Comparison of ENCODE assay signal across 22 cellular contexts in the genomic region with DNA sequence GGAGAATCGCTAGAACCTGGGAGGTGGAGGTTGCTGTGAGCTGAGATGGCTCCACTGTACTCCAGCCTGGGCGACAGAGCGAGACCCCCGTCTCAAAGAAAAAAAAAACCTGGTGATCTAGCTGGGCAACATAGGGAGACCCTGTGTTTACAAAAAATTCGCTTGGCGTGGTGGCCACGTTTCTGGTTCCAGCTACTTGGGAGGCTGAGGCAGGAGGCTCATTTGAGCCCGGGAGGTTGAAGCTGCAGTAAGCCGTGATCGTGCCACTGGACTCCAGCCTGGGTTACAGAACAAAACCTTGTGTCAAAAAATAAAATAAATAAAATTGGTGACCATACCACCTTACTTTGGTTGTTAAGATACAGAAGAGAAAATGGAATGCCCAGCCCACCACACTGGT. TPM values are rescaled to one million over a fixed set of nuclear protein-coding genes. Genes with fewer than 3 reads are reported as not detected.
A peak's percentile ranks its signal among the peaks of the same experiment; 100 is the strongest.
DNase-seq lines count a peak whose midpoint lies in the region; ATAC-seq and TF ChIP-seq lines count a peak whose summit lies in the region.
"Had no signal": no experiment of that assay in that cellular context is flagged by ENCODE, and none has a peak within 500 bp of the region (broad histone marks: within the 10 kb centered on the region; RNA-seq: fewer than 3 reads in every experiment).

No MANE protein-coding gene starts in this region.

- peaks cover 0 to 2% of the 10 kb centered on the region in 2 donors for H3K9me3 Mint-ChIP-seq in activated T-cell treated with anti-CD3 and anti-CD28 coated beads, Interleukin-2, amount 50 U/mL, for 72 hours
- H3K9me3 Mint-ChIP-seq in T-cell (no peaks in the 10 kb centered on the region), endodermal cell (peaks cover 4% of the 10 kb centered on the region)
- H3K9me3 Mint-ChIP-seq in stimulated activated memory B cell treated with anti-CD40 and anti-IgM and Interleukin-4, amounts not matched to agents 10 μg/mL and 1 μg/mL and 100 μg/mL, for 72 hours: peaks cover 2% of the 10 kb centered on the region

- no peaks in the 10 kb centered on the region for H3K27me3 ChIP-seq in endodermal cell (ENCODE audit: control insufficient read depth, insufficient read depth, low read length, poor library complexity, severe bottlenecking)
- H3K27me3 ChIP-seq: breast epithelium, heart right ventricle, ovary, upper lobe of right lung had no signal

- peaks cover 15 to 17% of the 10 kb centered on the region in 2 donors for H3K36me3 Mint-ChIP-seq in activated T-cell treated with anti-CD3 and anti-CD28 coated beads, Interleukin-2, amount 50 U/mL, for 72 hours (ENCODE audit: insufficient read depth in 2 of 2)
- H3K36me3 Mint-ChIP-seq in T-cell (peaks cover 13% of the 10 kb centered on the region), endodermal cell (ENCODE audit: low read depth) (peaks cover 25% of the 10 kb centered on the region)
- H3K36me3 Mint-ChIP-seq in stimulated activated memory B cell treated with anti-CD40 and anti-IgM and Interleukin-4, amounts not matched to agents 10 μg/mL and 1 μg/mL and 100 μg/mL, for 72 hours: peaks cover 19% of the 10 kb centered on the region

- WGBS in endodermal cell (ENCODE audit: insufficient coverage in 1 of 2, insufficient read length in 1 of 2), 2 experiments: 92 to 97% methylated on average over 8 to 10 of the region's 10 CpGs

- H3K9ac ChIP-seq in endodermal cell (ENCODE audit: extremely low read depth, low read length, poor library complexity, severe bottlenecking): no peak overlapping the region

- no peak overlapping the region for H3K4me3 ChIP-seq in endodermal cell (ENCODE audit: low read length)
- H3K4me3 ChIP-seq: breast epithelium, heart right ventricle, ovary, skin epidermis, upper lobe of right lung had no signal

- peaks cover 19% of the 10 kb centered on the region for H3K4me1 Mint-ChIP-seq in activated T-cell treated with anti-CD3 and anti-CD28 coated beads, Interleukin-2, amount 50 U/mL, for 72 hours (ENCODE audit: low read depth)
- H3K4me1 Mint-ChIP-seq in T-cell: peaks cover 22 to 25% (median 22%) of the 10 kb centered on the region in 3 donors
- peaks cover 16% of the 10 kb centered on the region for H3K4me1 Mint-ChIP-seq in endodermal cell
- peaks cover 19% of the 10 kb centered on the region for H3K4me1 Mint-ChIP-seq in stimulated activated memory B cell treated with anti-CD40 and anti-IgM and Interleukin-4, amounts not matched to agents 10 μg/mL and 1 μg/mL and 100 μg/mL, for 72 hours

- ATAC-seq in activated T-cell treated with anti-CD3 and anti-CD28 coated beads, Interleukin-2, amount 50 U/mL, for 72 hours (replicated peaks in 1 of 2): no peak
- ATAC-seq in T-cell (replicated peaks in 1 of 4): no peak
- no peak for ATAC-seq in stimulated activated memory B cell treated with anti-CD40 and anti-IgM and Interleukin-4, amounts not matched to agents 10 μg/mL and 1 μg/mL and 100 μg/mL, for 72 hours
- ATAC-seq: heart right ventricle, Right ventricle myocardium inferior, upper lobe of right lung had no signal

- H3K27ac ChIP-seq in endodermal cell (ENCODE audit: low read depth, low read length): no peak overlapping the region
- H3K27ac ChIP-seq: breast epithelium, heart right ventricle, ovary, upper lobe of right lung had no signal

- H3K4me3 Mint-ChIP-seq in activated T-cell treated with anti-CD3 and anti-CD28 coated beads, Interleukin-2, amount 50 U/mL, for 72 hours: peak overlapping the region; percentile 57 to 71
- H3K4me3 Mint-ChIP-seq in T-cell (peak overlapping the region; percentile 46 to 64 (median 50)), endodermal cell (peak overlapping the region; percentile 91)
- H3K4me3 Mint-ChIP-seq in stimulated activated memory B cell treated with anti-CD40 and anti-IgM and Interleukin-4, amounts not matched to agents 10 μg/mL and 1 μg/mL and 100 μg/mL, for 72 hours: peak overlapping the region; percentile 59

- DNase-seq in activated T-cell treated with anti-CD3 and anti-CD28 coated beads, Interleukin-2, amount 50 U/mL, for 72 hours: no peak
- no peak for DNase-seq in activated T-cell treated with anti-CD3 and anti-CD28 coated beads, Interleukin-2, amount 50 U/mL, for 48 hours
- DNase-seq in T-cell (no peak), endodermal cell (peak; percentile 29), NCI-H226 (no peak), NCI-H1694 (lab: John Stamatoyannopoulos, UW) (no peak), HUDEP-2 (lab: John Stamatoyannopoulos, UW; ENCODE audit: unreplicated experiment in 76 of 76) (no peak)
- DNase-seq: activated CD4-positive, alpha-beta T cell treated with anti-CD3 and anti-CD28 coated beads for 1 hour; activated gamma-delta T cell treated with Interleukin-2 at 50 U/mL for 16 hours; heart right ventricle; kidney; NCI-H1092; NCI-H2171; NK-92 treated with Interleukin-12 subunit alpha and Interleukin-12 subunit beta, amount 100 ng/mL, for 24 hours; ovary; upper lobe of right lung had no signal

- no peaks in the 10 kb centered on the region for H3K4me1 ChIP-seq in endodermal cell (ENCODE audit: control insufficient read depth, insufficient read depth, low read length)

- H3K27ac Mint-ChIP-seq in activated T-cell treated with anti-CD3 and anti-CD28 coated beads, Interleukin-2, amount 50 U/mL, for 72 hours: no peak overlapping the region
- H3K27ac Mint-ChIP-seq in T-cell (no peak overlapping the region), endodermal cell (no peak overlapping the region)
- no peak overlapping the region for H3K27ac Mint-ChIP-seq in stimulated activated memory B cell treated with anti-CD40 and anti-IgM and Interleukin-4, amounts not matched to agents 10 μg/mL and 1 μg/mL and 100 μg/mL, for 72 hours

- H3K27me3 Mint-ChIP-seq in activated T-cell treated with anti-CD3 and anti-CD28 coated beads, Interleukin-2, amount 50 U/mL, for 72 hours (ENCODE audit: low read depth): no peaks in the 10 kb centered on the region
- H3K27me3 Mint-ChIP-seq in T-cell (peaks cover 0 to 3% of the 10 kb centered on the region in 2 donors), endodermal cell (ENCODE audit: insufficient read depth) (peaks cover 9% of the 10 kb centered on the region)
- H3K27me3 Mint-ChIP-seq in stimulated activated memory B cell treated with anti-CD40 and anti-IgM and Interleukin-4, amounts not matched to agents 10 μg/mL and 1 μg/mL and 100 μg/mL, for 72 hours: no peaks in the 10 kb centered on the region

- no peaks in the 10 kb centered on the region for H3K9me3 ChIP-seq in endodermal cell (ENCODE audit: control insufficient read depth, low read length)
- H3K9me3 ChIP-seq: breast epithelium, heart right ventricle, ovary, upper lobe of right lung had no signal

- H3K36me3 ChIP-seq in endodermal cell (ENCODE audit: control insufficient read depth, insufficient read depth, low read length): peaks cover 23% of the 10 kb centered on the region
- H3K36me3 ChIP-seq: breast epithelium, ovary had no signal

- no peak for TF ChIP-seq CTCF in endodermal cell (conservative IDR thresholded peaks at IDR 0.05)

- CTCF ChIA-PET in T-cell (lab: Charles Lee): no interaction called here

- POLR2A ChIA-PET in T-cell (lab: Charles Lee): no interaction called here

RNA-seq across cellular contexts. Expression of gene HNRNPAB, which starts 1.8 kb away (rescaled TPM):
- total RNA-seq in activated T-cell treated with anti-CD3 and anti-CD28 coated beads, Interleukin-2, amount 50 U/mL, for 72 hours: 100 to 1,000 TPM; 196 to 232 TPM
- total RNA-seq in T-cell (10 to 100 TPM; 78.8 to 89.2 (median 85.1) TPM), endodermal cell (100 to 1,000 TPM; 343 to 353 TPM)
- 268 TPM for polyA plus RNA-seq in endodermal cell (2013, experiment 1 of 2)
- 254 TPM for polyA plus RNA-seq in endodermal cell (2013, experiment 2 of 2)

RNA-seq across cellular contexts. Expression of gene GMCL2, which starts 15.4 kb away (rescaled TPM):
- not detected for total RNA-seq in activated T-cell treated with anti-CD3 and anti-CD28 coated beads, Interleukin-2, amount 50 U/mL, for 72 hours
- total RNA-seq in T-cell: not detected
- total RNA-seq in endodermal cell: not detected
- not detected for polyA plus RNA-seq in endodermal cell (2013, experiment 1 of 2)
- not detected for polyA plus RNA-seq in endodermal cell (2013, experiment 2 of 2)
- total RNA-seq: breast epithelium; heart right ventricle; kidney; mesenteric fat pad; ovary; Right ventricle myocardium inferior; T-helper 2 cell treated with Interferon-gamma antibody and Interleukin-4, amounts not matched to agents 100 ng/mL and 5 ng/mL, for 36 hours; upper lobe of right lung had no signal
- polyA plus RNA-seq: heart right ventricle, ovary had no signal

RNA-seq across cellular contexts. Expression of gene PHYKPL, which starts 30.1 kb away (rescaled TPM):
- 10 to 100 TPM; 81.7 to 89.7 TPM for total RNA-seq in activated T-cell treated with anti-CD3 and anti-CD28 coated beads, Interleukin-2, amount 50 U/mL, for 72 hours
- total RNA-seq in T-cell: 100 to 1,000 TPM; 135 to 208 (median 193) TPM
- total RNA-seq in endodermal cell: 10 to 100 TPM; 59.9 to 82.5 TPM
- 40.5 TPM for polyA plus RNA-seq in endodermal cell (2013, experiment 1 of 2)
- polyA plus RNA-seq in endodermal cell (2013, experiment 2 of 2): 37.3 TPM

RNA-seq across cellular contexts. Expression of gene NHP2, which starts 48.9 kb away (rescaled TPM):
- 100 to 1,000 TPM; 112 to 122 TPM for total RNA-seq in activated T-cell treated with anti-CD3 and anti-CD28 coated beads, Interleukin-2, amount 50 U/mL, for 72 hours
- total RNA-seq in T-cell: 10 to 100 TPM; 61.2 to 95.6 (median 91.2) TPM
- total RNA-seq in endodermal cell: 100 to 1,000 TPM; 174 to 176 TPM
- polyA plus RNA-seq in endodermal cell (2013, experiment 1 of 2): 151 TPM
- 140 TPM for polyA plus RNA-seq in endodermal cell (2013, experiment 2 of 2)
